Comparison of ENCODE assay signal across 2 cellular contexts in the genomic region with DNA sequence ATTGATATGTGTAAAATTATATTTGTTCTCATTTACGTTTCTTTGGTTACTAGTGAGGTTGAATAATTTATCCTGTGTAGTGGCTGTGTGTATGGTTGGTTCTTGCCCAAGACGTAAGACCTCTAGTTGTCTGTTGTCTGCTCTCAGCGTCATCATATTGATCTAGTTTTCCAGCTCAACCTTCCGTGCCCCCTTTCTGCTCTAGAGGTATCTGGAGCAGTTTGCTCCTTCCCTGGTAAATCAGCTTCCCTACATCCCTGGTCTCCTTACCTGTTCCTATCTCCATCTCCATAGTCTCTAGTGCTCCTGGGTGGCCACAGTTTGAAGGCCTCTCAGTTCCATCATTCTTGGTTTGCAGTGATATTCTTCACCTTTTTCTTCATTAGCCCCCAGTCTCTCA.
TF ChIP-seq lines count a peak whose summit lies in the region.

No MANE protein-coding gene starts in this region.

TF ChIP-seq in SK-N-SH, 30 proteins besides CTCF, POLR2A, EP300 and RAD21 (continued from another document):
- no peak for TF ChIP-seq RFX5 (IDR thresholded peaks at IDR 0.05; ENCODE audit: low read length)
- no peak for TF ChIP-seq GATA2 (CRISPR knock-in tag; IDR thresholded peaks at IDR 0.05)
- no peak for TF ChIP-seq NFIC (IDR thresholded peaks at IDR 0.05; ENCODE audit: borderline replicate concordance)
- TF ChIP-seq ELF1 (IDR thresholded peaks at IDR 0.05): no peak
- no peak for TF ChIP-seq EZH2phosphoT487 (IDR thresholded peaks at IDR 0.05; ENCODE audit: borderline replicate concordance, low read depth)
- no peak for TF ChIP-seq FOSL2 (IDR thresholded peaks at IDR 0.05; ENCODE audit: borderline replicate concordance, low read depth)
- TF ChIP-seq, protein P1, sequence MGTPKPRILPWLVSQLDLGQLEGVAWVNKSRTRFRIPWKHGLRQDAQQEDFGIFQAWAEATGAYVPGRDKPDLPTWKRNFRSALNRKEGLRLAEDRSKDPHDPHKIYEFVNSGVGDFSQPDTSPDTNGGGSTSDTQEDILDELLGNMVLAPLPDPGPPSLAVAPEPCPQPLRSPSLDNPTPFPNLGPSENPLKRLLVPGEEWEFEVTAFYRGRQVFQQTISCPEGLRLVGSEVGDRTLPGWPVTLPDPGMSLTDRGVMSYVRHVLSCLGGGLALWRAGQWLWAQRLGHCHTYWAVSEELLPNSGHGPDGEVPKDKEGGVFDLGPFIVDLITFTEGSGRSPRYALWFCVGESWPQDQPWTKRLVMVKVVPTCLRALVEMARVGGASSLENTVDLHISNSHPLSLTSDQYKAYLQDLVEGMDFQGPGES (IDR thresholded peaks at IDR 0.05; ENCODE audit: low read depth, low read length): no peak
- TF ChIP-seq FOXJ3 (CRISPR knock-in tag; IDR thresholded peaks at IDR 0.05): no peak
- no peak for TF ChIP-seq YY1 (IDR thresholded peaks at IDR 0.05; ENCODE audit: low read depth)
- TF ChIP-seq RXRA (IDR thresholded peaks at IDR 0.05; ENCODE audit: borderline replicate concordance, low read depth): no peak
- TF ChIP-seq MEF2A (IDR thresholded peaks at IDR 0.05; ENCODE audit: borderline replicate concordance, low read depth): no peak
- no peak for TF ChIP-seq TAF1 (IDR thresholded peaks at IDR 0.05; ENCODE audit: borderline replicate concordance, low read depth, low read length)
- no peak for TF ChIP-seq TCF12 (IDR thresholded peaks at IDR 0.05)
- no peak for TF ChIP-seq CHD2 (IDR thresholded peaks at IDR 0.05; ENCODE audit: low read length, partially characterized antibody)
- TF ChIP-seq, protein P2, sequence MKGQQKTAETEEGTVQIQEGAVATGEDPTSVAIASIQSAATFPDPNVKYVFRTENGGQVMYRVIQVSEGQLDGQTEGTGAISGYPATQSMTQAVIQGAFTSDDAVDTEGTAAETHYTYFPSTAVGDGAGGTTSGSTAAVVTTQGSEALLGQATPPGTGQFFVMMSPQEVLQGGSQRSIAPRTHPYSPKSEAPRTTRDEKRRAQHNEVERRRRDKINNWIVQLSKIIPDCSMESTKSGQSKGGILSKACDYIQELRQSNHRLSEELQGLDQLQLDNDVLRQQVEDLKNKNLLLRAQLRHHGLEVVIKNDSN (IDR thresholded peaks at IDR 0.05; ENCODE audit: borderline replicate concordance, low read depth): no peak

TF ChIP-seq in SK-N-SH treated with all-trans-retinoic acid at 6 μM for 48 hours, 23 proteins besides CTCF, POLR2A, EP300 and RAD21 (continued from another document):
- TF ChIP-seq, protein P3, sequence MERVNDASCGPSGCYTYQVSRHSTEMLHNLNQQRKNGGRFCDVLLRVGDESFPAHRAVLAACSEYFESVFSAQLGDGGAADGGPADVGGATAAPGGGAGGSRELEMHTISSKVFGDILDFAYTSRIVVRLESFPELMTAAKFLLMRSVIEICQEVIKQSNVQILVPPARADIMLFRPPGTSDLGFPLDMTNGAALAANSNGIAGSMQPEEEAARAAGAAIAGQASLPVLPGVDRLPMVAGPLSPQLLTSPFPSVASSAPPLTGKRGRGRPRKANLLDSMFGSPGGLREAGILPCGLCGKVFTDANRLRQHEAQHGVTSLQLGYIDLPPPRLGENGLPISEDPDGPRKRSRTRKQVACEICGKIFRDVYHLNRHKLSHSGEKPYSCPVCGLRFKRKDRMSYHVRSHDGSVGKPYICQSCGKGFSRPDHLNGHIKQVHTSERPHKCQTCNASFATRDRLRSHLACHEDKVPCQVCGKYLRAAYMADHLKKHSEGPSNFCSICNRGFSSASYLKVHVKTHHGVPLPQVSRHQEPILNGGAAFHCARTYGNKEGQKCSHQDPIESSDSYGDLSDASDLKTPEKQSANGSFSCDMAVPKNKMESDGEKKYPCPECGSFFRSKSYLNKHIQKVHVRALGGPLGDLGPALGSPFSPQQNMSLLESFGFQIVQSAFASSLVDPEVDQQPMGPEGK (CRISPR knock-in tag; IDR thresholded peaks at IDR 0.05; ENCODE audit: borderline replicate concordance): no peak
- TF ChIP-seq, protein P4, sequence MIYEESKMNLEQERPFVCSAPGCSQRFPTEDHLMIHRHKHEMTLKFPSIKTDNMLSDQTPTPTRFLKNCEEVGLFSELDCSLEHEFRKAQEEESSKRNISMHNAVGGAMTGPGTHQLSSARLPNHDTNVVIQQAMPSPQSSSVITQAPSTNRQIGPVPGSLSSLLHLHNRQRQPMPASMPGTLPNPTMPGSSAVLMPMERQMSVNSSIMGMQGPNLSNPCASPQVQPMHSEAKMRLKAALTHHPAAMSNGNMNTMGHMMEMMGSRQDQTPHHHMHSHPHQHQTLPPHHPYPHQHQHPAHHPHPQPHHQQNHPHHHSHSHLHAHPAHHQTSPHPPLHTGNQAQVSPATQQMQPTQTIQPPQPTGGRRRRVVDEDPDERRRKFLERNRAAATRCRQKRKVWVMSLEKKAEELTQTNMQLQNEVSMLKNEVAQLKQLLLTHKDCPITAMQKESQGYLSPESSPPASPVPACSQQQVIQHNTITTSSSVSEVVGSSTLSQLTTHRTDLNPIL (CRISPR knock-in tag; IDR thresholded peaks at IDR 0.05; ENCODE audit: low read depth): no peak
- TF ChIP-seq, protein P5, sequence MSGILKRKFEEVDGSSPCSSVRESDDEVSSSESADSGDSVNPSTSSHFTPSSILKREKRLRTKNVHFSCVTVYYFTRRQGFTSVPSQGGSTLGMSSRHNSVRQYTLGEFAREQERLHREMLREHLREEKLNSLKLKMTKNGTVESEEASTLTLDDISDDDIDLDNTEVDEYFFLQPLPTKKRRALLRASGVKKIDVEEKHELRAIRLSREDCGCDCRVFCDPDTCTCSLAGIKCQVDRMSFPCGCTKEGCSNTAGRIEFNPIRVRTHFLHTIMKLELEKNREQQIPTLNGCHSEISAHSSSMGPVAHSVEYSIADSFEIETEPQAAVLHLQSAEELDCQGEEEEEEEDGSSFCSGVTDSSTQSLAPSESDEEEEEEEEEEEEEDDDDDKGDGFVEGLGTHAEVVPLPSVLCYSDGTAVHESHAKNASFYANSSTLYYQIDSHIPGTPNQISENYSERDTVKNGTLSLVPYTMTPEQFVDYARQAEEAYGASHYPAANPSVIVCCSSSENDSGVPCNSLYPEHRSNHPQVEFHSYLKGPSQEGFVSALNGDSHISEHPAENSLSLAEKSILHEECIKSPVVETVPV (CRISPR knock-in tag; IDR thresholded peaks at IDR 0.05): no peak
- TF ChIP-seq ZFP3 (CRISPR knock-in tag; IDR thresholded peaks at IDR 0.05): no peak
- no peak for TF ChIP-seq ZNF565 (CRISPR knock-in tag; conservative IDR thresholded peaks at IDR 0.05; ENCODE audit: low read depth)
- TF ChIP-seq SNAI2 (CRISPR knock-in tag; IDR thresholded peaks at IDR 0.05): no peak
- no peak for TF ChIP-seq ESRRG (CRISPR knock-in tag; IDR thresholded peaks at IDR 0.05)
